In the genomic region with DNA sequence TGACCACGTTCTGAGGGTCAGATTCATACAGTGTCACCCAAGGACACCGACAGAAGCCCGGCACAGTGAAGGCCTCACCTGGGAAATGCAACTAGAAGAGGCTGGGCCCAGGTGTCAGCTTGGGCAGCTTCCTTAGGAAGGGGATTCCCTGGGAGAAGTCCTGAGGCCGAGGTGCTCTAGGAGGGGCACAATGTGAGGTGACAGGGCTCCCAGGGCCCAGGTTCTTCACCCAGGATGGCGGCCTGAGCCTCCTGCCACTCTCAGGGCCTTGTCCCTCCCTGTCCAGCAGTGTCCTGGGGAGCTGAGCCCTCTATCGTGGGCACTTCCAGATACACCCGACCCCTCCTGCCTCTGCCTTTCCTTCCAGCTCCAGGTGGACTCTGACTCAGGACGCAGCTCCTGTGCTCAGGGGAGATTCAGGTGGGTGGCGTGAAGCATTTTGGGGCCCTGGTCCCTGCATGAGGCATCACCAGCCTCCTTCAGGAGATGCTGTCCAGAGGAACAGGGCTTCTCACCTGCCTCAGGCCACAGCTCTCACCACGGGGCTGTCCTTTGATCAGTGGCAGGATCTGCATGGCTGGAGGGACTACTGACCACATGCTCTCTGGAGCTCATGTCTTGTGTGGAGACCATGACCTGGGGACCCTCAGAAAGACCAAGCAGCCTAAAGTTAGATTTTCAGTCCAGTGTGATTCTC, we compare ENCODE assay signal across 16 cellular contexts. TPM values are rescaled to one million over a fixed set of nuclear protein-coding genes. Genes with fewer than 3 reads are reported as not detected.
A peak's percentile ranks its signal among the peaks of the same experiment; 100 is the strongest.
DNase-seq lines count a peak whose midpoint lies in the region; FAIRE-seq and TF ChIP-seq lines count a peak whose summit lies in the region.
"Had no signal": no experiment of that assay in that cellular context is flagged by ENCODE, and none has a peak within 500 bp of the region (broad histone marks: within the 10 kb centered on the region; RNA-seq: fewer than 3 reads in every experiment).

No MANE protein-coding gene starts in this region.

- no peak overlapping the region for H3K27ac Mint-ChIP-seq in activated T-helper 1 cell treated with anti-CD3 and anti-CD28 coated beads, Interleukin-12 subunit alpha, Interleukin-12 subunit beta, Interleukin-2, Interleukin-4 antibody, amounts not matched to agents 30 ng/mL and 10 ng/mL and 1 ng/mL, durations not matched to agents 14 hours and 24 hours and 36 hours

- H2BK5ac ChIP-seq in neuronal stem cell (ENCODE audit: low read length): peak overlapping the region; percentile 13

- H3K18ac ChIP-seq in neuronal stem cell (ENCODE audit: low read length): no peak overlapping the region

- H3K36me3 ChIP-seq in DOHH2 (ENCODE audit: control insufficient read depth, low read length) (no peaks in the 10 kb centered on the region; the same call in 1 of the 2 replicates), bronchial epithelial cell (ENCODE audit: control insufficient read depth, insufficient read depth, low read length) (no peaks in the 10 kb centered on the region), neuronal stem cell (replicated peaks in 1 of 2; ENCODE audit: control insufficient read depth in 2 of 2, insufficient read depth in 2 of 2, low read length in 2 of 2) (no peaks in the 10 kb centered on the region)
- H3K36me3 ChIP-seq: SJSA1 had no signal

- no peak overlapping the region for H2AFZ ChIP-seq in neuronal stem cell (ENCODE audit: low read length)

- H3K14ac ChIP-seq in neuronal stem cell (ENCODE audit: low read length): no peak overlapping the region

- no peak overlapping the region for H2BK120ac ChIP-seq in neuronal stem cell (ENCODE audit: low read depth, low read length)

- no peak overlapping the region for H4K91ac ChIP-seq in neuronal stem cell (ENCODE audit: low read depth, low read length, poor library complexity)

- no CpG with 5 or more reads among the region's 10 CpGs for WGBS in neuronal stem cell (ENCODE audit: extremely low coverage in 2 of 2, insufficient read length in 2 of 2, insufficient replicate concordance in 1 of 2), 2 donors

- H2AK5ac ChIP-seq in neuronal stem cell (ENCODE audit: low read depth, low read length): peak overlapping the region; percentile 11

- H3K79me1 ChIP-seq in neuronal stem cell (ENCODE audit: low read depth, low read length): peaks cover 2% of the 10 kb centered on the region

- no peaks in the 10 kb centered on the region for H3K27me3 ChIP-seq in DOHH2 (ENCODE audit: control insufficient read depth, low read length)
- H3K27me3 ChIP-seq in bronchial epithelial cell (ENCODE audit: control insufficient read depth, insufficient read depth, low read length): no peaks in the 10 kb centered on the region
- no peaks in the 10 kb centered on the region for H3K27me3 ChIP-seq in neuronal stem cell (ENCODE audit: control insufficient read depth in 3 of 3, insufficient read depth in 3 of 3, low read depth in 1 of 3, low read length in 3 of 3)
- H3K27me3 ChIP-seq: SJSA1 had no signal

- H3K79me2 ChIP-seq in DOHH2 (ENCODE audit: control insufficient read depth, low read length): peaks cover 3% of the 10 kb centered on the region; the same call in 1 of the 2 replicates

- H3K9me3 Mint-ChIP-seq in activated T-helper 1 cell treated with anti-CD3 and anti-CD28 coated beads, Interleukin-12 subunit alpha, Interleukin-12 subunit beta, Interleukin-2, Interleukin-4 antibody, amounts not matched to agents 30 ng/mL and 10 ng/mL and 1 ng/mL, durations not matched to agents 14 hours and 24 hours and 36 hours: no peaks in the 10 kb centered on the region
- H3K9me3 Mint-ChIP-seq: CD8-positive, alpha-beta memory T cell had no signal

- no peaks in the 10 kb centered on the region for H3K9me2 ChIP-seq in DOHH2 (replicated peaks; ENCODE audit: control insufficient read depth, low read length)

- no peak overlapping the region for H4K8ac ChIP-seq in neuronal stem cell (ENCODE audit: low read depth, low read length)

- peaks cover 6% of the 10 kb centered on the region for H3K27me3 Mint-ChIP-seq in activated T-helper 1 cell treated with anti-CD3 and anti-CD28 coated beads, Interleukin-12 subunit alpha, Interleukin-12 subunit beta, Interleukin-2, Interleukin-4 antibody, amounts not matched to agents 30 ng/mL and 10 ng/mL and 1 ng/mL, durations not matched to agents 14 hours and 24 hours and 36 hours (ENCODE audit: insufficient read depth)

- H3K9me3 ChIP-seq in DOHH2 (ENCODE audit: control insufficient read depth, insufficient read depth, low read length): no peaks in the 10 kb centered on the region
- H3K9me3 ChIP-seq in neuronal stem cell (replicated peaks in 1 of 2; ENCODE audit: control insufficient read depth in 2 of 2, insufficient read depth in 1 of 2, low read depth in 1 of 2, low read length in 2 of 2): no peaks in the 10 kb centered on the region
- H3K9me3 ChIP-seq: SJSA1 had no signal

- H3K4ac ChIP-seq in neuronal stem cell (ENCODE audit: low read length): no peak overlapping the region

- no peak overlapping the region for H2BK15ac ChIP-seq in neuronal stem cell (ENCODE audit: low read length)

- FAIRE-seq in bronchial epithelial cell (lab: Jason Lieb, UNC): peak; percentile 13
- FAIRE-seq: H54 had no signal

- no peaks in the 10 kb centered on the region for H4K20me1 ChIP-seq in DOHH2 (ENCODE audit: control insufficient read depth, insufficient read depth, low read depth, low read length)

- H3K23ac ChIP-seq in neuronal stem cell (ENCODE audit: low read depth, low read length, poor library complexity): peak overlapping the region; percentile 94

- H3K36me3 Mint-ChIP-seq in activated T-helper 1 cell treated with anti-CD3 and anti-CD28 coated beads, Interleukin-12 subunit alpha, Interleukin-12 subunit beta, Interleukin-2, Interleukin-4 antibody, amounts not matched to agents 30 ng/mL and 10 ng/mL and 1 ng/mL, durations not matched to agents 14 hours and 24 hours and 36 hours (ENCODE audit: low read depth): no peaks in the 10 kb centered on the region
- H3K36me3 Mint-ChIP-seq: CD8-positive, alpha-beta memory T cell had no signal

- H3K4me1 Mint-ChIP-seq in activated T-helper 1 cell treated with anti-CD3 and anti-CD28 coated beads, Interleukin-12 subunit alpha, Interleukin-12 subunit beta, Interleukin-2, Interleukin-4 antibody, amounts not matched to agents 30 ng/mL and 10 ng/mL and 1 ng/mL, durations not matched to agents 14 hours and 24 hours and 36 hours (ENCODE audit: low read depth): no peaks in the 10 kb centered on the region

- H3K4me1 ChIP-seq in DOHH2 (ENCODE audit: control insufficient read depth, low read length) (peaks cover 100% of the 10 kb centered on the region), neuronal stem cell (ENCODE audit: control insufficient read depth in 2 of 2, insufficient read depth in 1 of 2, low read depth in 1 of 2, low read length in 2 of 2) (no peaks in the 10 kb centered on the region)
- H3K4me1 ChIP-seq: SJSA1 had no signal

- DNase-seq in bronchial epithelial cell (ENCODE audit: low read depth): no peak
- DNase-seq in neuronal stem cell (ENCODE audit: low spot score): no peak
- no peak for DNase-seq in activated T-helper 1 cell treated with anti-CD3 and anti-CD28 coated beads, Interleukin-12 subunit alpha, Interleukin-12 subunit beta, Interleukin-2, Interleukin-4 antibody, amounts not matched to agents 30 ng/mL and 10 ng/mL and 1 ng/mL, durations not matched to agents 14 hours and 24 hours and 36 hours (ENCODE audit: low spot score)
- no peak for DNase-seq in DMS153 treated with DMSO at 0.1 percent for 48 hours (lab: John Stamatoyannopoulos, UW; ENCODE audit: unreplicated experiment)
- DNase-seq in SIG-M5 treated with dmso at 0.1 percent for 504 hours (lab: John Stamatoyannopoulos, UW; ENCODE audit: unreplicated experiment): no peak
- DNase-seq: CD8-positive, alpha-beta memory T cell; Kasumi-1; NCI-H2029; NCI-H2171 treated with DMSO at 0.1 percent for 48 hours; NCI-H510A had no signal

- H3K4me3 Mint-ChIP-seq in activated T-helper 1 cell treated with anti-CD3 and anti-CD28 coated beads, Interleukin-12 subunit alpha, Interleukin-12 subunit beta, Interleukin-2, Interleukin-4 antibody, amounts not matched to agents 30 ng/mL and 10 ng/mL and 1 ng/mL, durations not matched to agents 14 hours and 24 hours and 36 hours: no peak overlapping the region
- H3K4me3 Mint-ChIP-seq: CD8-positive, alpha-beta memory T cell had no signal

- H3K27ac ChIP-seq in 22Rv1: no peak overlapping the region
- H3K27ac ChIP-seq in DOHH2 (ENCODE audit: low read depth, low read length): peak overlapping the region; percentile 99
- no peak overlapping the region for H3K27ac ChIP-seq in neuronal stem cell (replicated peaks; ENCODE audit: low read length)
- H3K27ac ChIP-seq: SJSA1 had no signal

- intact Hi-C loops in activated T-helper 1 cell treated with anti-CD3 and anti-CD28 coated beads, Interleukin-12 subunit alpha, Interleukin-12 subunit beta, Interleukin-2, Interleukin-4 antibody, amounts not matched to agents 30 ng/mL and 10 ng/mL and 1 ng/mL, durations not matched to agents 14 hours and 24 hours and 36 hours (cut with micrococcal nuclease): no loop called here

- H3K4me2 ChIP-seq in DOHH2 (ENCODE audit: low read length) (0 out of 2 replicates have a peak overlapping the region, but pooled peaks have one; percentile 3), neuronal stem cell (ENCODE audit: insufficient read depth, low read length, poor library complexity, severe bottlenecking) (no peak overlapping the region)

- no peak overlapping the region for H3K9ac ChIP-seq in neuronal stem cell (ENCODE audit: low read depth, low read length, poor library complexity)

- peaks cover 36% of the 10 kb centered on the region for H3F3A ChIP-seq in DOHH2 (ENCODE audit: control insufficient read depth, insufficient read depth)

- TF ChIP-seq CTCF in 22Rv1 (IDR thresholded peaks at IDR 0.05) (peak; percentile 23), DOHH2 (IDR thresholded peaks at IDR 0.05; ENCODE audit: low read depth, low read length, poor library complexity, severe bottlenecking) (peak; percentile 1), bronchial epithelial cell (IDR thresholded peaks at IDR 0.05; ENCODE audit: insufficient read depth, low read length, severe bottlenecking) (no peak)

- H2BK12ac ChIP-seq in neuronal stem cell (ENCODE audit: low read length): no peak overlapping the region

- H3K4me3 ChIP-seq in DOHH2 (ENCODE audit: low read length) (no peak overlapping the region), bronchial epithelial cell (ENCODE audit: low read depth, low read length) (no peak overlapping the region), neuronal stem cell (ENCODE audit: low read length in 2 of 2) (no peak overlapping the region)
- H3K4me3 ChIP-seq: SJSA1 had no signal

RNA-seq across cellular contexts. Expression of gene GGTLC2, which starts 58.6 kb away (rescaled TPM):
- not detected in 2 replicates for total RNA-seq in bronchial epithelial cell
- polyA plus RNA-seq in neuronal stem cell (2013, experiment 1 of 2): not detected
- not detected for polyA plus RNA-seq in neuronal stem cell (2013, experiment 2 of 2)
- total RNA-seq in activated T-helper 1 cell treated with anti-CD3 and anti-CD28 coated beads, Interleukin-12 subunit alpha, Interleukin-12 subunit beta, Interleukin-2, Interleukin-4 antibody, amounts not matched to agents 30 ng/mL and 10 ng/mL and 1 ng/mL, durations not matched to agents 14 hours and 24 hours and 36 hours: not detected in 2 replicates
- total RNA-seq: CD8-positive, alpha-beta memory T cell; Daoy; SJSA1 had no signal
- polyA plus RNA-seq: BJ; CD8-positive, alpha-beta memory T cell had no signal
